1 cellular context compared by ENCODE assay signal in the genomic region with DNA sequence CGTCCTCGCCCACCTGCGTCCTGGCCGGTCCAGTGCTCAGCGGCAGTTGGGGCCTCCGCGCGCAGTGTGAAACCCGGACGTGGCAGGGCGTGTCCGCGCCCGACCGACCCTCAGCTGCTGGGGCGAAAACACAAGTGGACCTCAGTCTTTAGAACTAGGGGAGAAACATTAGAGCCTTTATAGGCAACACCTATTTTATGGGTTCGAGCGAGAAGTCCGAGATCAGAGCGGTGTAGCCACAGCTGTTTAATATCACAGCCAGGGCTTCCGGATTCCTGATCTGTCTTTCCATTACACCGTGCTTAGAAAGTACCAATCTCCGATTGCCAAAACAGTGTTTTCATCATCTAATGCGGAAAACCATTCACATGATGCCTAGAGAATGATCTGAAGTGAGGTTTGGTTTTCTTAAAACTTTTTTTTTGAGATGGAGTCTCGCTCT.
TF ChIP-seq lines count a peak whose summit lies in the region.

No MANE protein-coding gene starts in this region.

TF ChIP-seq in GM12878, 131 proteins besides CTCF, POLR2A, EP300 and RAD21:
- TF ChIP-seq, protein P1, sequence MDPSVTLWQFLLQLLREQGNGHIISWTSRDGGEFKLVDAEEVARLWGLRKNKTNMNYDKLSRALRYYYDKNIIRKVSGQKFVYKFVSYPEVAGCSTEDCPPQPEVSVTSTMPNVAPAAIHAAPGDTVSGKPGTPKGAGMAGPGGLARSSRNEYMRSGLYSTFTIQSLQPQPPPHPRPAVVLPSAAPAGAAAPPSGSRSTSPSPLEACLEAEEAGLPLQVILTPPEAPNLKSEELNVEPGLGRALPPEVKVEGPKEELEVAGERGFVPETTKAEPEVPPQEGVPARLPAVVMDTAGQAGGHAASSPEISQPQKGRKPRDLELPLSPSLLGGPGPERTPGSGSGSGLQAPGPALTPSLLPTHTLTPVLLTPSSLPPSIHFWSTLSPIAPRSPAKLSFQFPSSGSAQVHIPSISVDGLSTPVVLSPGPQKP (IDR thresholded peaks at IDR 0.05; ENCODE audit: low read depth, low read length): no peak
- TF ChIP-seq EGR1 (IDR thresholded peaks at IDR 0.05; ENCODE audit: borderline replicate concordance in 1 of 2, low read depth in 2 of 2, low read length in 2 of 2) (no peak), TCF3 (IDR thresholded peaks at IDR 0.05; ENCODE audit: borderline replicate concordance, insufficient read depth, low read depth, low read length) (0 out of 2 replicates have a peak, but pooled peaks have one; percentile 31), GATAD2B (conservative IDR thresholded peaks at IDR 0.05; ENCODE audit: low read depth) (0 out of 2 replicates have a peak, but pooled peaks have one; percentile 25), BACH1 (IDR thresholded peaks at IDR 0.05; ENCODE audit: borderline replicate concordance) (0 out of 2 replicates have a peak, but pooled peaks have one; percentile 10)
- TF ChIP-seq, protein P2, sequence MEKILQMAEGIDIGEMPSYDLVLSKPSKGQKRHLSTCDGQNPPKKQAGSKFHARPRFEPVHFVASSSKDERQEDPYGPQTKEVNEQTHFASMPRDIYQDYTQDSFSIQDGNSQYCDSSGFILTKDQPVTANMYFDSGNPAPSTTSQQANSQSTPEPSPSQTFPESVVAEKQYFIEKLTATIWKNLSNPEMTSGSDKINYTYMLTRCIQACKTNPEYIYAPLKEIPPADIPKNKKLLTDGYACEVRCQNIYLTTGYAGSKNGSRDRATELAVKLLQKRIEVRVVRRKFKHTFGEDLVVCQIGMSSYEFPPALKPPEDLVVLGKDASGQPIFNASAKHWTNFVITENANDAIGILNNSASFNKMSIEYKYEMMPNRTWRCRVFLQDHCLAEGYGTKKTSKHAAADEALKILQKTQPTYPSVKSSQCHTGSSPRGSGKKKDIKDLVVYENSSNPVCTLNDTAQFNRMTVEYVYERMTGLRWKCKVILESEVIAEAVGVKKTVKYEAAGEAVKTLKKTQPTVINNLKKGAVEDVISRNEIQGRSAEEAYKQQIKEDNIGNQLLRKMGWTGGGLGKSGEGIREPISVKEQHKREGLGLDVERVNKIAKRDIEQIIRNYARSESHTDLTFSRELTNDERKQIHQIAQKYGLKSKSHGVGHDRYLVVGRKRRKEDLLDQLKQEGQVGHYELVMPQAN (conservative IDR thresholded peaks at IDR 0.05): 0 out of 2 replicates have a peak, but pooled peaks have one; percentile 71
TF ChIP-seq in GM12878: peak in this region for 4.
